In the genomic region with DNA sequence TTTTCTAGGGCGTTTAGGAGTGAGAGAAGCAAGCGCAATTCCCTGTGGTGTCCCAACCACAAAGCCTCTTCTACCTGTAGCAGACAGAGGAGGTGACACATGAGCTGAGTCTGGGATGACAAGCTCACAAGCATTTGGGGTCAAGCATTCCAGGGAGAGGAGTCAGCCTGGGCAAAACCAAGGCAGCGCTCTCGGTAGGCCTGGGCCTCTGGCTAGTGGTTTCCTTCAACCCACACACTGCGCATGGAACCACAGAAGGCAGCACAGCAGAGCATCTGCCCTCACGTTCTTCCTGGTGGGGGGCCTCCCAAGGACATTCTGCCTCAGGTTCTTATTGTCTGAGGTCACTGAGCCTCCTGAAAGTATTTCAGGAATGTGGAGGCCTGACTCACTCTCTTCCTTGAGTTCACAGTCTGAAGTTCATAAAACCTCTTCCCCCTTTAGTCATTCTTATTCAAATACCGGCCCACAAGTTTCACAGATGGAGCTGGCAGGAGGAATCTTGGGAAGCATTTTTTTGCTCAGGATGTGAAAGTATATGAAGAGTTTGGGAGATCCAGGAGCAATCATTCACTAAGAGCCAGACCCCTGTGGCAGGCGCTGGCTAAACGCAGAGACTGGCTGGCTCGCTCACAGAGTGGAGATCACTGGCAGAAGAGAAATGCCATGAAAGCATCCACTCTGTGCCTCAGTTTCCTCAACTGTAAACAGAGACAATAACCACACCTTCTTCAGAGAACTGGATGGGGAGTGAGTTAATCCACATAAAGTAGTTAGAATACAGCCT, we compare ENCODE assay signal across 1 cellular context.
TF ChIP-seq lines count a peak whose summit lies in the region.

No MANE protein-coding gene starts in this region.

TF ChIP-seq in A549, 52 proteins besides CTCF, POLR2A, EP300 and RAD21 (continued from another document):
- TF ChIP-seq, protein P1, sequence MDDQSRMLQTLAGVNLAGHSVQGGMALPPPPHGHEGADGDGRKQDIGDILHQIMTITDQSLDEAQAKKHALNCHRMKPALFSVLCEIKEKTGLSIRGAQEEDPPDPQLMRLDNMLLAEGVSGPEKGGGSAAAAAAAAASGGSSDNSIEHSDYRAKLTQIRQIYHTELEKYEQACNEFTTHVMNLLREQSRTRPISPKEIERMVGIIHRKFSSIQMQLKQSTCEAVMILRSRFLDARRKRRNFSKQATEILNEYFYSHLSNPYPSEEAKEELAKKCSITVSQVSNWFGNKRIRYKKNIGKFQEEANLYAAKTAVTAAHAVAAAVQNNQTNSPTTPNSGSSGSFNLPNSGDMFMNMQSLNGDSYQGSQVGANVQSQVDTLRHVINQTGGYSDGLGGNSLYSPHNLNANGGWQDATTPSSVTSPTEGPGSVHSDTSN (IDR thresholded peaks at IDR 0.05) = 0 out of 2 replicates have a peak, but pooled peaks have one; percentile 18
- TF ChIP-seq NR3C1 (IDR thresholded peaks at IDR 0.05) (no peak), FOSB (CRISPR knock-in tag; IDR thresholded peaks at IDR 0.05) (no peak), HOXA7 (CRISPR knock-in tag; IDR thresholded peaks at IDR 0.05) (no peak), NFE2L2 (conservative IDR thresholded peaks at IDR 0.05; ENCODE audit: low read length) (no peak), PHF8 (IDR thresholded peaks at IDR 0.05; ENCODE audit: borderline replicate concordance, low read depth) (no peak), GATA3 (IDR thresholded peaks at IDR 0.05; ENCODE audit: borderline replicate concordance) (peak; percentile 91; the same call in 1 of the 2 replicates), ZC3H11A (IDR thresholded peaks at IDR 0.05) (no peak), ZNF302 (CRISPR knock-in tag; IDR thresholded peaks at IDR 0.05) (0 out of 2 replicates have a peak, but pooled peaks have one; percentile 34), NPAS2 (CRISPR knock-in tag; IDR thresholded peaks at IDR 0.05; ENCODE audit: borderline replicate concordance) (no peak), KDM5A (IDR thresholded peaks at IDR 0.05) (no peak), RARB (CRISPR knock-in tag; IDR thresholded peaks at IDR 0.05) (0 out of 2 replicates have a peak, but pooled peaks have one; percentile 54), ESRRA (IDR thresholded peaks at IDR 0.05; ENCODE audit: borderline replicate concordance, low read length) (peak; percentile 92), SMC3 (IDR thresholded peaks at IDR 0.05) (peak; percentile 21; the same call in 1 of the 3 replicates), RFX5 (IDR thresholded peaks at IDR 0.05) (no peak), POLR2AphosphoS2 (conservative IDR thresholded peaks at IDR 0.05; ENCODE audit: low read length) (no peak), CEBPB (IDR thresholded peaks at IDR 0.05) (peak; percentile 36 to 55; a peak in 2 of 4 replicates), JUN (IDR thresholded peaks at IDR 0.05) (peak; percentile 74 to 95; a peak in 4 of 5 replicates), JUNB (IDR thresholded peaks at IDR 0.05) (peak; percentile 93), FOXS1 (CRISPR knock-in tag; IDR thresholded peaks at IDR 0.05) (no peak), CHD4 (IDR thresholded peaks at IDR 0.05; ENCODE audit: borderline replicate concordance) (no peak), MYC (IDR thresholded peaks at IDR 0.05; ENCODE audit: borderline replicate concordance, low read length) (no peak), SREBF2 (IDR thresholded peaks at IDR 0.05) (no peak), CBX8 (IDR thresholded peaks at IDR 0.05) (no peak), HOXB5 (CRISPR knock-in tag; IDR thresholded peaks at IDR 0.05) (no peak), CHD2 (IDR thresholded peaks at IDR 0.05; ENCODE audit: low read length, partially characterized antibody) (no peak)
- TF ChIP-seq, protein P2, sequence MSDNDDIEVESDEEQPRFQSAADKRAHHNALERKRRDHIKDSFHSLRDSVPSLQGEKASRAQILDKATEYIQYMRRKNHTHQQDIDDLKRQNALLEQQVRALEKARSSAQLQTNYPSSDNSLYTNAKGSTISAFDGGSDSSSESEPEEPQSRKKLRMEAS (IDR thresholded peaks at IDR 0.05) = peak; percentile 90
- TF ChIP-seq, protein P3, sequence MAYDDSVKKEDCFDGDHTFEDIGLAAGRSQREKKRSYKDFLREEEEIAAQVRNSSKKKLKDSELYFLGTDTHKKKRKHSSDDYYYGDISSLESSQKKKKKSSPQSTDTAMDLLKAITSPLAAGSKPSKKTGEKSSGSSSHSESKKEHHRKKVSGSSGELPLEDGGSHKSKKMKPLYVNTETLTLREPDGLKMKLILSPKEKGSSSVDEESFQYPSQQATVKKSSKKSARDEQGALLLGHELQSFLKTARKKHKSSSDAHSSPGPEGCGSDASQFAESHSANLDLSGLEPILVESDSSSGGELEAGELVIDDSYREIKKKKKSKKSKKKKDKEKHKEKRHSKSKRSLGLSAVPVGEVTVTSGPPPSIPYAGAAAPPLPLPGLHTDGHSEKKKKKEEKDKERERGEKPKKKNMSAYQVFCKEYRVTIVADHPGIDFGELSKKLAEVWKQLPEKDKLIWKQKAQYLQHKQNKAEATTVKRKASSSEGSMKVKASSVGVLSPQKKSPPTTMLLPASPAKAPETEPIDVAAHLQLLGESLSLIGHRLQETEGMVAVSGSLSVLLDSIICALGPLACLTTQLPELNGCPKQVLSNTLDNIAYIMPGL (CRISPR knock-in tag; IDR thresholded peaks at IDR 0.05; ENCODE audit: borderline replicate concordance) = no peak
- TF ChIP-seq, protein P4, sequence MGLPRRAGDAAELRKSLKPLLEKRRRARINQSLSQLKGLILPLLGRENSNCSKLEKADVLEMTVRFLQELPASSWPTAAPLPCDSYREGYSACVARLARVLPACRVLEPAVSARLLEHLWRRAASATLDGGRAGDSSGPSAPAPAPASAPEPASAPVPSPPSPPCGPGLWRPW (IDR thresholded peaks at IDR 0.05) = no peak
- TF ChIP-seq, protein P5, sequence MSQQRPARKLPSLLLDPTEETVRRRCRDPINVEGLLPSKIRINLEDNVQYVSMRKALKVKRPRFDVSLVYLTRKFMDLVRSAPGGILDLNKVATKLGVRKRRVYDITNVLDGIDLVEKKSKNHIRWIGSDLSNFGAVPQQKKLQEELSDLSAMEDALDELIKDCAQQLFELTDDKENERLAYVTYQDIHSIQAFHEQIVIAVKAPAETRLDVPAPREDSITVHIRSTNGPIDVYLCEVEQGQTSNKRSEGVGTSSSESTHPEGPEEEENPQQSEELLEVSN (IDR thresholded peaks at IDR 0.05; ENCODE audit: borderline replicate concordance, low read depth) = peak; percentile 60; the same call in 1 of the 2 replicates
